In genomic region chr17:49342575-49342936, GRCh38 we compare ENCODE assay signal across 12 cellular contexts. TPM values are rescaled to one million over a fixed set of nuclear protein-coding genes. Genes with fewer than 3 reads are reported as not detected.
DNase-seq lines count a peak whose midpoint lies in the region; ATAC-seq and TF ChIP-seq lines count a peak whose summit lies in the region.
"Had no signal": no experiment of that assay in that cellular context is flagged by ENCODE, and none has a peak within 500 bp of the region (broad histone marks: within the 10 kb centered on the region; RNA-seq: fewer than 3 reads in every experiment).

No MANE protein-coding gene starts in this region.

- H3K36me3 Mint-ChIP-seq in stimulated activated naive CD8-positive, alpha-beta T cell treated with anti-CD3 and anti-CD28 coated beads, Interleukin-15, Interleukin-2, amounts not matched to agents 100 ng/mL and 50 ng/mL, for 24 hours (ENCODE audit: low read depth): no peaks in the 10 kb centered on the region

- H3K4me3 ChIP-seq in adrenal gland: no peak overlapping the region

- H3K27ac Mint-ChIP-seq in stimulated activated naive CD8-positive, alpha-beta T cell treated with anti-CD3 and anti-CD28 coated beads, Interleukin-15, Interleukin-2, amounts not matched to agents 100 ng/mL and 50 ng/mL, for 24 hours: peak overlapping the region; percentile 96
- H3K27ac Mint-ChIP-seq: nephron progenitor cell had no signal

- H3K4me1 ChIP-seq in adrenal gland (replicated peaks in 1 of 2): peaks cover 43 to 59% of the 10 kb centered on the region in 2 donors

- DNase-seq in stimulated activated naive CD8-positive, alpha-beta T cell treated with anti-CD3 and anti-CD28 coated beads, Interleukin-15, Interleukin-2, amounts not matched to agents 100 U/mL and 50 U/mL, for 24 hours: no peak
- DNase-seq in adrenal gland (no peak), posterior cingulate gyrus (no peak), substantia nigra (lab: John Stamatoyannopoulos, UW) (no peak), germinal center (ENCODE audit: low spot score) (no peak), COLO668 (lab: John Stamatoyannopoulos, UW; ENCODE audit: unreplicated experiment) (no peak)
- DNase-seq: NCI-H774, nephron progenitor cell had no signal

- no peaks in the 10 kb centered on the region for H3K9me3 Mint-ChIP-seq in stimulated activated naive CD8-positive, alpha-beta T cell treated with anti-CD3 and anti-CD28 coated beads, Interleukin-15, Interleukin-2, amounts not matched to agents 100 ng/mL and 50 ng/mL, for 24 hours

- peak overlapping the region in 4 of 5 donors; percentile 30 to 81 (median 78) for H3K27ac ChIP-seq in adrenal gland
- H3K27ac ChIP-seq in substantia nigra (ENCODE audit: low read depth, low read length, poor library complexity, severe bottlenecking): no peak overlapping the region
- H3K27ac ChIP-seq: epithelial cell of prostate had no signal

- WGBS in adrenal gland, 4 donors: 0 to 18% (median 13%) methylated on average over 1 of the region's 1 CpG

- no peaks in the 10 kb centered on the region for H3K9me3 ChIP-seq in adrenal gland (replicated peaks in 1 of 3)

- peak overlapping the region; percentile 70 for H3K4me3 Mint-ChIP-seq in stimulated activated naive CD8-positive, alpha-beta T cell treated with anti-CD3 and anti-CD28 coated beads, Interleukin-15, Interleukin-2, amounts not matched to agents 100 ng/mL and 50 ng/mL, for 24 hours
- H3K4me3 Mint-ChIP-seq: nephron progenitor cell had no signal

- no peaks in the 10 kb centered on the region for H3K27me3 Mint-ChIP-seq in stimulated activated naive CD8-positive, alpha-beta T cell treated with anti-CD3 and anti-CD28 coated beads, Interleukin-15, Interleukin-2, amounts not matched to agents 100 ng/mL and 50 ng/mL, for 24 hours

- H3K36me3 ChIP-seq in adrenal gland (replicated peaks in 1 of 2): no peaks in the 10 kb centered on the region

- no peak for TF ChIP-seq POLR2A in adrenal gland (IDR thresholded peaks at IDR 0.05)

- peaks cover 90% of the 10 kb centered on the region for H3K4me1 Mint-ChIP-seq in stimulated activated naive CD8-positive, alpha-beta T cell treated with anti-CD3 and anti-CD28 coated beads, Interleukin-15, Interleukin-2, amounts not matched to agents 100 ng/mL and 50 ng/mL, for 24 hours (ENCODE audit: low read depth)

- H3K27me3 ChIP-seq in adrenal gland: no peaks in the 10 kb centered on the region

- TF ChIP-seq CTCF in adrenal gland (IDR thresholded peaks at IDR 0.05): no peak

- no peak for ATAC-seq in stimulated activated naive CD8-positive, alpha-beta T cell treated with anti-CD3 and anti-CD28 coated beads, Interleukin-15, Interleukin-2, amounts not matched to agents 100 U/mL and 50 U/mL, for 24 hours
- peak; percentile 25 for ATAC-seq in HG03432 (IDR thresholded peaks at IDR 0.05; ENCODE audit: unreplicated experiment)
- ATAC-seq: HCT116 had no signal

- intact Hi-C loops in adrenal gland (cut with DNase I) (no loop called here), posterior cingulate gyrus (cut with DNase I) (no loop called here)

RNA-seq across cellular contexts. Expression of gene ZNF652, which starts 19.5 kb away (rescaled TPM):
- 10 to 100 TPM; 39.1 to 58.7 (median 48.1) TPM for total RNA-seq in adrenal gland
- polyA plus RNA-seq in adrenal gland: 10 to 100 TPM; 22.7 to 52.8 (median 39.3) TPM
